14 cellular contexts compared by ENCODE assay signal in the genomic region with DNA sequence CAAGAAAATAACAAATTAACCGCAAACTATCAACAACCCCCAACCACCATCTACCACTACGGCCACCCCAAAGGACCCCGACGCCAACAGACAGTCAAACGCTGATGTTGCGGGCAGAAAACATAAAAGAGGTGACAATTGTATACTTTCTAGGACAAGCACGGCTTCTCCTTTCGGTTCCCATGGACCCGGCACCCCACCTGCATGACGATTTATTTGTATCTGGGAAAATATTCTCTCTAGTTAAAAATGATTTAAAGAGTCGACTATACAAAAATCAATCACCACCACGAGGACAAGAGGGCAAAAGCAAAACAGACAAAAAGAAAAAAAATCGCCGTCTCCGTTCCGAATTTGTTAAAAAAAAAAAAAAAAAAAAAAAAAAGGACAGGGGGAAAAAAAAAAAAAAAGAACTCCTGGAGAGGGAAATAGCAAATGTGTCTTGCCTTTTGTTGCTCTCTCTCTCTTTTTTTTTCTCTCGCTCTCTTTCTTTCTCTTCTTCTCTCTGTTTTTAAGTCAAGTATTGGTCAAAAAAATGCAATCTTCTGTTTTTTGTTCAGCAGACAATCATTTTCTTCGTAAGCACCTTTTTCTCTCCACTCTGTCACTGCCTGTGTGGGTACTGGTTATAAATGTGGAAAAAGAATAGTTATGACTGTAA. TPM values are rescaled to one million over a fixed set of nuclear protein-coding genes. Genes with fewer than 3 reads are reported as not detected.
A peak's percentile ranks its signal among the peaks of the same experiment; 100 is the strongest.
DNase-seq lines count a peak whose midpoint lies in the region; ATAC-seq, FAIRE-seq and TF ChIP-seq lines count a peak whose summit lies in the region.
"Had no signal": no experiment of that assay in that cellular context is flagged by ENCODE, and none has a peak within 500 bp of the region (broad histone marks: within the 10 kb centered on the region; RNA-seq: fewer than 3 reads in every experiment).

No MANE protein-coding gene starts in this region.

- H3K4ac ChIP-seq in H1 (replicated peaks; ENCODE audit: insufficient read length, low read depth, low read length) (no peak overlapping the region), neuronal stem cell (ENCODE audit: low read length) (no peak overlapping the region)

- no peak overlapping the region for H3K27ac Mint-ChIP-seq in CD8-positive, alpha-beta T cell
- no peak overlapping the region for H3K27ac Mint-ChIP-seq in mesothelial cell of epicardium

- no peak overlapping the region for H3K27ac ChIP-seq in CD8-positive, alpha-beta T cell (ENCODE audit: low read depth, low read length)
- H3K27ac ChIP-seq in HUES48 (ENCODE audit: low read depth, low read length), result no peak overlapping the region
- H3K27ac ChIP-seq in H1 (ENCODE audit: low read depth, low read length), result no peak overlapping the region
- H3K27ac ChIP-seq in neuronal stem cell (replicated peaks; ENCODE audit: low read length), result peak overlapping the region; percentile 54
- no peak overlapping the region for H3K27ac ChIP-seq in adrenal gland
- H3K27ac ChIP-seq: SJSA1 had no signal

- no peak overlapping the region for H4K91ac ChIP-seq in H1 (replicated peaks; ENCODE audit: insufficient read length, low read length)
- H4K91ac ChIP-seq in neuronal stem cell (ENCODE audit: low read depth, low read length, poor library complexity), result no peak overlapping the region

- peaks cover 80% of the 10 kb centered on the region for H3K27me3 Mint-ChIP-seq in CD8-positive, alpha-beta T cell (ENCODE audit: low read depth)
- H3K27me3 Mint-ChIP-seq in mesothelial cell of epicardium (ENCODE audit: low read depth), result peaks cover 98% of the 10 kb centered on the region

- no peaks in the 10 kb centered on the region for H3K36me3 Mint-ChIP-seq in CD8-positive, alpha-beta T cell
- H3K36me3 Mint-ChIP-seq in mesothelial cell of epicardium, result no peaks in the 10 kb centered on the region

- H4K8ac ChIP-seq in H1 (ENCODE audit: extremely low read depth, insufficient read depth, low read length), result no peak overlapping the region; the same call in 1 of the 2 replicates
- H4K8ac ChIP-seq in neuronal stem cell (ENCODE audit: low read depth, low read length), result no peak overlapping the region

- no peak overlapping the region for H2BK12ac ChIP-seq in H1 (ENCODE audit: low read depth, low read length)
- no peak overlapping the region for H2BK12ac ChIP-seq in neuronal stem cell (ENCODE audit: low read length)

- ATAC-seq in CD8-positive, alpha-beta T cell, result no peak
- no peak for ATAC-seq in GM19023 (IDR thresholded peaks at IDR 0.05; ENCODE audit: unreplicated experiment)
- ATAC-seq: left colon had no signal

- H3K4me3 ChIP-seq in CD8-positive, alpha-beta T cell (ENCODE audit: low read depth, low read length), result no peak overlapping the region
- H3K4me3 ChIP-seq in HUES48 (ENCODE audit: low read depth, low read length), result peak overlapping the region; percentile 53; the same call in 1 of the 2 replicates
- H3K4me3 ChIP-seq in H1 (ENCODE audit: extremely low read depth in 1 of 4, insufficient read depth in 2 of 4, low read depth in 3 of 4, low read length in 4 of 4), result peak overlapping the region; percentile 39 to 58 (median 48); a peak in 6 of 8 replicates
- peak overlapping the region in 1 of 2 donors; percentile 91 for H3K4me3 ChIP-seq in neuronal stem cell (ENCODE audit: low read length in 2 of 2)
- peak overlapping the region in 1 of 4 donors; percentile 29 for H3K4me3 ChIP-seq in adrenal gland
- H3K4me3 ChIP-seq: SJSA1 had no signal

- H3K79me2 ChIP-seq in H1 (ENCODE audit: control insufficient read depth in 1 of 2, insufficient read depth in 2 of 2, low read length in 2 of 2), result no peaks in the 10 kb centered on the region

- H3K23ac ChIP-seq in H1 (ENCODE audit: insufficient read length), result no peak overlapping the region
- no peak overlapping the region for H3K23ac ChIP-seq in neuronal stem cell (ENCODE audit: low read depth, low read length, poor library complexity)

- H2BK5ac ChIP-seq in H1 (ENCODE audit: low read depth, low read length) (no peak overlapping the region), neuronal stem cell (ENCODE audit: low read length) (no peak overlapping the region)

- H3K27me3 ChIP-seq in CD8-positive, alpha-beta T cell (ENCODE audit: insufficient read depth, low read length), result peaks cover 24% of the 10 kb centered on the region
- H3K27me3 ChIP-seq in HUES48 (ENCODE audit: control insufficient read depth, insufficient read depth, low read length), result peaks cover 100% of the 10 kb centered on the region
- H3K27me3 ChIP-seq in H1 (replicated peaks in 1 of 4; ENCODE audit: control insufficient read depth in 3 of 4, extremely low read depth in 1 of 4, insufficient read depth in 3 of 4, low read length in 3 of 4), result peaks cover 78 to 100% (median 92%) of the 10 kb centered on the region in 4 experiments
- H3K27me3 ChIP-seq in neuronal stem cell (ENCODE audit: control insufficient read depth in 3 of 3, insufficient read depth in 3 of 3, low read depth in 1 of 3, low read length in 3 of 3), result peaks cover 0 to 97% (median 0%) of the 10 kb centered on the region in 3 experiments
- peaks cover 62% of the 10 kb centered on the region for H3K27me3 ChIP-seq in adrenal gland

- H3K9me3 ChIP-seq in CD8-positive, alpha-beta T cell (ENCODE audit: low read length), result no peaks in the 10 kb centered on the region
- H3K9me3 ChIP-seq in HUES48 (ENCODE audit: control insufficient read depth, insufficient read depth, low read length) (no peaks in the 10 kb centered on the region), H1 (ENCODE audit: insufficient read depth in 2 of 2, low read depth in 1 of 2, low read length in 1 of 2) (no peaks in the 10 kb centered on the region), neuronal stem cell (replicated peaks in 1 of 2; ENCODE audit: control insufficient read depth in 2 of 2, insufficient read depth in 1 of 2, low read depth in 1 of 2, low read length in 2 of 2) (peaks cover 0 to 15% of the 10 kb centered on the region in 2 donors), adrenal gland (replicated peaks in 1 of 3) (no peaks in the 10 kb centered on the region)
- H3K9me3 ChIP-seq: SJSA1 had no signal

- FAIRE-seq in H1 (lab: Jason Lieb, UNC), result no peak
- FAIRE-seq: bronchial epithelial cell, GM18507 had no signal

- CTCF ChIA-PET in CD8-positive, alpha-beta T cell (lab: Charles Lee), result no interaction called here
- CTCF ChIA-PET in H1 (lab: Charles Lee; ENCODE audit: partially characterized antibody), result interaction anchor here (1.0 to 2.3 kb wide), 3 partner anchors 11 to 26 kb away, joined by 3 to 7 read pairs (median 4); no protein-coding TSS in a partner anchor

- peak overlapping the region; percentile 35 for H3K4me3 Mint-ChIP-seq in CD8-positive, alpha-beta T cell
- no peak overlapping the region for H3K4me3 Mint-ChIP-seq in mesothelial cell of epicardium

- no peak overlapping the region for H2AFZ ChIP-seq in H1 (ENCODE audit: low read length)
- H2AFZ ChIP-seq in neuronal stem cell (ENCODE audit: low read length), result no peak overlapping the region

- DNase-seq in CD8-positive, alpha-beta T cell, result no peak
- DNase-seq in H1 (ENCODE audit: low read depth in 1 of 2, low spot score in 2 of 2) (no peak), neuronal stem cell (ENCODE audit: low spot score) (no peak), NCI-H446 treated with DMSO at 0.1 percent for 48 hours (lab: John Stamatoyannopoulos, UW) (no peak), mesothelial cell of epicardium (ENCODE audit: low spot score in 2 of 2, unreplicated experiment in 2 of 2) (no peak), adrenal gland (no peak)
- DNase-seq: left colon, substantia nigra had no signal

- H4K5ac ChIP-seq in H1 (ENCODE audit: insufficient read length, low read depth, low read length), result no peak overlapping the region

- no peak overlapping the region for H2BK20ac ChIP-seq in H1 (ENCODE audit: low read length)

- H4K20me1 ChIP-seq in H1 (replicated peaks in 1 of 2; ENCODE audit: control insufficient read depth in 1 of 2, insufficient read depth in 2 of 2, low read length in 2 of 2), result peaks cover 2 to 10% of the 10 kb centered on the region in 2 experiments

- POLR2A ChIA-PET in CD8-positive, alpha-beta T cell (lab: Charles Lee), result no interaction called here
- POLR2A ChIA-PET in H1 (lab: Charles Lee; ENCODE audit: partially characterized antibody), result interaction anchor here (1.4 to 1.6 kb wide), 2 partner anchors 9 to 15 kb away, joined by 3 to 9 read pairs; no protein-coding TSS in a partner anchor

- TF ChIP-seq POLR2A in H1 (IDR thresholded peaks at IDR 0.05; ENCODE audit: control extremely low read depth in 1 of 2, low read depth in 2 of 2, low read length in 2 of 2) (no peak), adrenal gland (IDR thresholded peaks at IDR 0.05) (no peak)

- H3K23me2 ChIP-seq in H1 (ENCODE audit: low read depth, low read length), result peaks cover 2% of the 10 kb centered on the region

- peaks cover 29% of the 10 kb centered on the region for H3K4me1 ChIP-seq in CD8-positive, alpha-beta T cell (ENCODE audit: insufficient read depth, low read length)
- peaks cover 40% of the 10 kb centered on the region for H3K4me1 ChIP-seq in HUES48 (ENCODE audit: control insufficient read depth, insufficient read depth, low read length)
- peaks cover 7 to 63% (median 43%) of the 10 kb centered on the region in 4 experiments for H3K4me1 ChIP-seq in H1 (replicated peaks in 1 of 4; ENCODE audit: control insufficient read depth in 3 of 4, insufficient read depth in 4 of 4, low read length in 3 of 4)
- peaks cover 21 to 29% of the 10 kb centered on the region in 2 donors for H3K4me1 ChIP-seq in neuronal stem cell (ENCODE audit: control insufficient read depth in 2 of 2, insufficient read depth in 1 of 2, low read depth in 1 of 2, low read length in 2 of 2)
- peaks cover 9 to 19% of the 10 kb centered on the region in 2 donors for H3K4me1 ChIP-seq in adrenal gland (replicated peaks in 1 of 2)

- H3K79me1 ChIP-seq in H1 (ENCODE audit: low read depth, low read length), result no peaks in the 10 kb centered on the region
- H3K79me1 ChIP-seq in neuronal stem cell (ENCODE audit: low read depth, low read length), result peaks cover 6% of the 10 kb centered on the region

- H2BK120ac ChIP-seq in H1 (replicated peaks; ENCODE audit: low read depth, low read length), result no peak overlapping the region
- no peak overlapping the region for H2BK120ac ChIP-seq in neuronal stem cell (ENCODE audit: low read depth, low read length)

- TF ChIP-seq CTCF in CD8-positive, alpha-beta T cell (IDR thresholded peaks at IDR 0.05), result no peak
- TF ChIP-seq CTCF in H1 (IDR thresholded peaks at IDR 0.05; ENCODE audit: control extremely low read depth in 1 of 3, insufficient read depth in 1 of 3, low read depth in 1 of 3, low read length in 3 of 3) (no peak), mesothelial cell of epicardium (IDR thresholded peaks at IDR 0.05; ENCODE audit: unreplicated experiment) (no peak), adrenal gland (IDR thresholded peaks at IDR 0.05) (no peak)

- H3K18ac ChIP-seq in H1 (ENCODE audit: extremely low read depth, low read length) (0 out of 2 replicates have a peak overlapping the region, but pooled peaks have one; percentile 56), neuronal stem cell (ENCODE audit: low read length) (peak overlapping the region; percentile 25)

- H3K4me2 ChIP-seq in H1 (ENCODE audit: insufficient read depth in 1 of 2, low read depth in 2 of 2, low read length in 2 of 2) (peak overlapping the region; percentile 78 to 89), neuronal stem cell (ENCODE audit: insufficient read depth, low read length, poor library complexity, severe bottlenecking) (peak overlapping the region; percentile 84)

- intact Hi-C loops in CD8-positive, alpha-beta T cell (cut with DNase I, micrococcal nuclease), result no loop called here
- intact Hi-C loops in adrenal gland (cut with DNase I), result no loop called here

- no peak for TF ChIP-seq EP300 in H1 (IDR thresholded peaks at IDR 0.05; ENCODE audit: borderline replicate concordance in 1 of 2, low read depth in 2 of 2, low read length in 2 of 2)

- no peak overlapping the region for H3K56ac ChIP-seq in H1 (replicated peaks; ENCODE audit: insufficient read length, low read depth, low read length)

- H2AK5ac ChIP-seq in H1 (ENCODE audit: low read depth, low read length), result no peak overlapping the region
- H2AK5ac ChIP-seq in neuronal stem cell (ENCODE audit: low read depth, low read length), result no peak overlapping the region

- WGBS in H1 (ENCODE audit: extremely low coverage in 1 of 2, insufficient coverage in 1 of 2, insufficient read length in 1 of 2, insufficient replicate concordance in 2 of 2, low coverage in 1 of 2, low lambda C conversion rate in 2 of 2, missing lambda C conversion rate in 1 of 2), 2 experiments, result 2% methylated on average over 17 of the region's 18 CpGs; no CpG with 5 or more reads in 1 of the 2 experiments
- no CpG with 5 or more reads among the region's 18 CpGs for WGBS in neuronal stem cell (ENCODE audit: extremely low coverage in 2 of 2, insufficient read length in 2 of 2, insufficient replicate concordance in 1 of 2), 2 donors
- WGBS in adrenal gland, 4 donors, result 15 to 21% (median 19%) methylated on average over 18 of the region's 18 CpGs

- H3K9me3 Mint-ChIP-seq in CD8-positive, alpha-beta T cell, result no peaks in the 10 kb centered on the region
- H3K9me3 Mint-ChIP-seq in mesothelial cell of epicardium, result no peaks in the 10 kb centered on the region

- H2BK15ac ChIP-seq in H1 (ENCODE audit: low read length) (no peak overlapping the region), neuronal stem cell (ENCODE audit: low read length) (no peak overlapping the region)

- TF ChIP-seq RAD21 in H1 (IDR thresholded peaks at IDR 0.05 in 1 of 2, conservative IDR thresholded peaks at IDR 0.05 in 1 of 2; ENCODE audit: low read depth in 2 of 2, low read length in 2 of 2), result no peak

- H3K14ac ChIP-seq in H1 (ENCODE audit: insufficient read length), result no peak overlapping the region
- no peak overlapping the region for H3K14ac ChIP-seq in neuronal stem cell (ENCODE audit: low read length)

- no peak overlapping the region for H3K9ac ChIP-seq in HUES48 (ENCODE audit: low read depth, low read length)
- H3K9ac ChIP-seq in H1 (replicated peaks in 1 of 4; ENCODE audit: extremely low read depth in 1 of 4, low read depth in 3 of 4, low read length in 3 of 4), result no peak overlapping the region
- no peak overlapping the region for H3K9ac ChIP-seq in neuronal stem cell (ENCODE audit: low read depth, low read length, poor library complexity)

- H3K36me3 ChIP-seq in CD8-positive, alpha-beta T cell (ENCODE audit: insufficient read depth, low read length), result no peaks in the 10 kb centered on the region
- no peaks in the 10 kb centered on the region for H3K36me3 ChIP-seq in HUES48 (ENCODE audit: control insufficient read depth, insufficient read depth, low read length)
- H3K36me3 ChIP-seq in H1 (ENCODE audit: control insufficient read depth in 2 of 4, insufficient read depth in 4 of 4, low read length in 3 of 4), result peaks cover 0 to 6% (median 0%) of the 10 kb centered on the region in 4 experiments; a peak in 2 of 8 replicates
- H3K36me3 ChIP-seq in neuronal stem cell (replicated peaks in 1 of 2; ENCODE audit: control insufficient read depth in 2 of 2, insufficient read depth in 2 of 2, low read length in 2 of 2), result peaks cover 0 to 15% of the 10 kb centered on the region in 2 donors
- H3K36me3 ChIP-seq in adrenal gland (replicated peaks in 1 of 2), result no peaks in the 10 kb centered on the region
- H3K36me3 ChIP-seq: SJSA1 had no signal

- H3K4me1 Mint-ChIP-seq in CD8-positive, alpha-beta T cell (ENCODE audit: low read depth), result peaks cover 45% of the 10 kb centered on the region
- peaks cover 26% of the 10 kb centered on the region for H3K4me1 Mint-ChIP-seq in mesothelial cell of epicardium

RNA-seq across cellular contexts. Expression of a gene that starts 3.6 kb away (rescaled TPM):
- total RNA-seq in CD8-positive, alpha-beta T cell, result under 1 TPM in 1 of 2 experiments, not detected in 1; 0.11 TPM
- total RNA-seq in H1 (2021; fragmentation: NEBNext Ultra II Directional; extraction: Animal tissue kit (Norgen Biotek cat#: 25700)), result 0.19 and 0.21 TPM in 2 replicates
- 0.02 and 0.52 TPM in 2 replicates for polyA plus RNA-seq in H1 (2011; rRNA removed)
- polyA plus RNA-seq in H1 (2011; cell fraction: cytosol; rRNA removed), result 0.31 TPM
- polyA plus RNA-seq in H1 (2011; cell fraction: nucleus; rRNA removed), result 0.41 TPM
- polyA plus RNA-seq in H1 (2012, experiment 1 of 2), result 0.10 to 0.13 TPM (median 0.13 TPM) in 3 of 4 replicates, not detected in the other
- polyA plus RNA-seq in H1 (2012, experiment 2 of 2), result 0.09 TPM
- 0.10 TPM for polyA plus RNA-seq in H1 (2013, experiment 1 of 2)
- 0.07 TPM for polyA plus RNA-seq in H1 (2013, experiment 2 of 2)
- 0.09 TPM in 1 of 2 replicates, not detected in the other for polyA minus RNA-seq in H1 (2011; rRNA and poly(A)+ RNA removed)
- not detected for polyA minus RNA-seq in H1 (2011; cell fraction: cytosol; rRNA and poly(A)+ RNA removed)
- 0.50 TPM for polyA minus RNA-seq in H1 (2011; cell fraction: nucleus; rRNA and poly(A)+ RNA removed)
- polyA plus RNA-seq in neuronal stem cell (2013, experiment 1 of 2), result 171 TPM
- polyA plus RNA-seq in neuronal stem cell (2013, experiment 2 of 2), result 176 TPM
- not detected in 3 replicates for total RNA-seq in mesothelial cell of epicardium
- not detected for total RNA-seq in adrenal gland
- not detected for polyA plus RNA-seq in adrenal gland
- total RNA-seq: bronchial epithelial cell, left colon, SJSA1, skeletal muscle tissue had no signal
